29 cellular contexts compared by ENCODE assay signal in genomic region chr7:159017741-159018140, GRCh38.
A peak's percentile ranks its signal among the peaks of the same experiment; 100 is the strongest.
DNase-seq lines count a peak whose midpoint lies in the region; TF ChIP-seq lines count a peak whose summit lies in the region.
"Had no signal": no experiment of that assay in that cellular context is flagged by ENCODE, and none has a peak within 500 bp of the region (broad histone marks: within the 10 kb centered on the region; RNA-seq: fewer than 3 reads in every experiment).

No MANE protein-coding gene starts in this region.

- peak overlapping the region; percentile 15 for H3K27ac Mint-ChIP-seq in activated CD4-positive, alpha-beta T cell treated with anti-CD3 and anti-CD28 coated beads, Interleukin-2, amount 10 ng/mL, durations not matched to agents 24 days and 14 days
- peak overlapping the region; percentile 2 for H3K27ac Mint-ChIP-seq in activated naive CD8-positive, alpha-beta T cell treated with anti-CD3 and anti-CD28 coated beads for 36 hours
- H3K27ac Mint-ChIP-seq: activated CD8-positive, alpha-beta memory T cell treated with anti-CD3 and anti-CD28 coated beads, Interleukin-2, amount 10 ng/mL, durations not matched to agents 7 days and 5 days; B cell; dendritic cell treated with granulocyte-macrophage colony-stimulating factor and Interleukin-4, amounts not matched to agents 40 ng/mL and 50 ng/mL, for 4 days; nephron had no signal

- DNase-seq in activated CD4-positive, alpha-beta T cell treated with anti-CD3 and anti-CD28 coated beads, Interleukin-2, amount 10 ng/mL, durations not matched to agents 24 days and 14 days: no peak
- DNase-seq in activated CD4-positive, alpha-beta T cell treated with anti-CD3 and anti-CD28 coated beads, Interleukin-2, amount 50 U/mL, for 1 hour: no peak
- peak in 2 of 3 experiments; percentile 7 to 18 for DNase-seq in stimulated activated CD4-positive, alpha-beta T cell treated with anti-CD3 and anti-CD28 coated beads, TNF-alpha, amount 100 ng/mL, for 24 hours (ENCODE audit: low read depth in 3 of 3)
- no peak for DNase-seq in stimulated activated CD4-positive, alpha-beta T cell treated with anti-CD3 and anti-CD28 coated beads, Interleukin-2, amount 100 ng/mL, for 48 hours
- DNase-seq in activated naive CD8-positive, alpha-beta T cell treated with anti-CD3 and anti-CD28 coated beads for 36 hours: peak; percentile 31
- no peak for DNase-seq in tibial artery
- DNase-seq in cardiac septum (ENCODE audit: low spot score): no peak
- no peak for DNase-seq in AG08396 (ENCODE audit: low spot score)
- DNase-seq: activated CD4-positive, CD25-positive, alpha-beta regulatory T cell treated with anti-CD3 and anti-CD28 coated beads, Interleukin-2, amount 50 U/mL, for 72 hours; activated CD8-positive, alpha-beta memory T cell treated with anti-CD3 and anti-CD28 coated beads, Interleukin-2, amount 10 ng/mL, durations not matched to agents 7 days and 5 days; activated effector memory CD4-positive, alpha-beta T cell treated with Interleukin-2 at 50 U/mL for 16 hours; adrenal gland; erythroblast; MG63; NCI-H1930; NCI-H2227 treated with DMSO at 0.1 percent for 48 hours; NCI-H526 treated with DMSO at 0.1 percent for 48 hours; NK-92 treated with Interleukin-12 subunit alpha and Interleukin-12 subunit beta, amount 100 ng/mL, for 24 hours; PC-3; sigmoid colon; T-helper 1 cell; transverse colon had no signal

- no peak overlapping the region for H3K4me3 Mint-ChIP-seq in activated CD4-positive, alpha-beta T cell treated with anti-CD3 and anti-CD28 coated beads, Interleukin-2, amount 10 ng/mL, durations not matched to agents 24 days and 14 days
- no peak overlapping the region for H3K4me3 Mint-ChIP-seq in activated naive CD8-positive, alpha-beta T cell treated with anti-CD3 and anti-CD28 coated beads for 36 hours
- H3K4me3 Mint-ChIP-seq: activated CD8-positive, alpha-beta memory T cell treated with anti-CD3 and anti-CD28 coated beads, Interleukin-2, amount 10 ng/mL, durations not matched to agents 7 days and 5 days; B cell; dendritic cell treated with granulocyte-macrophage colony-stimulating factor and Interleukin-4, amounts not matched to agents 40 ng/mL and 50 ng/mL, for 4 days; nephron had no signal

- peaks cover 5% of the 10 kb centered on the region for H3K9me3 Mint-ChIP-seq in activated CD4-positive, alpha-beta T cell treated with anti-CD3 and anti-CD28 coated beads, Interleukin-2, amount 10 ng/mL, durations not matched to agents 24 days and 14 days
- peaks cover 6% of the 10 kb centered on the region for H3K9me3 Mint-ChIP-seq in activated naive CD8-positive, alpha-beta T cell treated with anti-CD3 and anti-CD28 coated beads for 36 hours
- H3K9me3 Mint-ChIP-seq: nephron had no signal

- no peaks in the 10 kb centered on the region for H3K36me3 ChIP-seq in tibial artery
- H3K36me3 ChIP-seq: adrenal gland, MG63, sigmoid colon, transverse colon had no signal

- peaks cover 4 to 48% (median 42%) of the 10 kb centered on the region in 4 donors for H3K4me1 ChIP-seq in tibial artery

- H3K9me3 ChIP-seq in tibial artery: no peaks in the 10 kb centered on the region
- H3K9me3 ChIP-seq: adrenal gland, body of pancreas, MG63, sigmoid colon, transverse colon had no signal

- no peak overlapping the region for H3K4me3 ChIP-seq in tibial artery
- H3K4me3 ChIP-seq: adrenal gland, body of pancreas, GM12878, K562, MG63, sigmoid colon, SK-N-MC, transverse colon had no signal

- H3K4me1 Mint-ChIP-seq in activated CD4-positive, alpha-beta T cell treated with anti-CD3 and anti-CD28 coated beads, Interleukin-2, amount 10 ng/mL, durations not matched to agents 24 days and 14 days: peaks cover 12% of the 10 kb centered on the region
- peaks cover 15% of the 10 kb centered on the region for H3K4me1 Mint-ChIP-seq in activated naive CD8-positive, alpha-beta T cell treated with anti-CD3 and anti-CD28 coated beads for 36 hours

- peak overlapping the region; percentile 87 to 91 for H3K27ac ChIP-seq in tibial artery
- H3K27ac ChIP-seq: adrenal gland, body of pancreas, SK-N-MC, transverse colon had no signal

- intact Hi-C loops in activated CD4-positive, alpha-beta T cell treated with anti-CD3 and anti-CD28 coated beads, Interleukin-2, amount 10 ng/mL, durations not matched to agents 24 days and 14 days (cut with micrococcal nuclease): loop anchor here (1.0 to 5.0 kb wide), 3 partner anchors 13 to 180 kb away; no protein-coding TSS in a partner anchor
- intact Hi-C loops in tibial artery (cut with DNase I; ENCODE audit: low total_unique reads): no loop called here
- intact Hi-C loops in cardiac septum (cut with DNase I): no loop called here

- no peaks in the 10 kb centered on the region for H3K27me3 Mint-ChIP-seq in activated CD4-positive, alpha-beta T cell treated with anti-CD3 and anti-CD28 coated beads, Interleukin-2, amount 10 ng/mL, durations not matched to agents 24 days and 14 days
- peaks cover under 1% of the 10 kb centered on the region for H3K27me3 Mint-ChIP-seq in activated naive CD8-positive, alpha-beta T cell treated with anti-CD3 and anti-CD28 coated beads for 36 hours
- H3K27me3 Mint-ChIP-seq: activated CD8-positive, alpha-beta memory T cell treated with anti-CD3 and anti-CD28 coated beads, Interleukin-2, amount 10 ng/mL, durations not matched to agents 7 days and 5 days; B cell; dendritic cell treated with granulocyte-macrophage colony-stimulating factor and Interleukin-4, amounts not matched to agents 40 ng/mL and 50 ng/mL, for 4 days had no signal

- no peaks in the 10 kb centered on the region for H3K36me3 Mint-ChIP-seq in activated CD4-positive, alpha-beta T cell treated with anti-CD3 and anti-CD28 coated beads, Interleukin-2, amount 10 ng/mL, durations not matched to agents 24 days and 14 days (ENCODE audit: low read depth)
- H3K36me3 Mint-ChIP-seq in activated naive CD8-positive, alpha-beta T cell treated with anti-CD3 and anti-CD28 coated beads for 36 hours: peaks cover 2% of the 10 kb centered on the region
- H3K36me3 Mint-ChIP-seq: activated CD8-positive, alpha-beta memory T cell treated with anti-CD3 and anti-CD28 coated beads, Interleukin-2, amount 10 ng/mL, durations not matched to agents 7 days and 5 days had no signal

- TF ChIP-seq CTCF in tibial artery (IDR thresholded peaks at IDR 0.05): no peak

- no peaks in the 10 kb centered on the region for H3K27me3 ChIP-seq in tibial artery
- H3K27me3 ChIP-seq: adrenal gland, body of pancreas, MG63, sigmoid colon, transverse colon had no signal

Comparison
In these comparisons a context has a peak if more than half of its experiments do, and no peak if none do; other contexts are left out.
1. DNase-seq: peak in stimulated activated CD4-positive, alpha-beta T cell treated with anti-CD3 and anti-CD28 coated beads, TNF-alpha, amount 100 ng/mL, for 24 hours (2 of 3) and activated naive CD8-positive, alpha-beta T cell treated with anti-CD3 and anti-CD28 coated beads for 36 hours (single experiment); none in activated CD4-positive, alpha-beta T cell treated with anti-CD3 and anti-CD28 coated beads, Interleukin-2, amount 10 ng/mL, durations not matched to agents 24 days and 14 days (single experiment), activated CD4-positive, alpha-beta T cell treated with anti-CD3 and anti-CD28 coated beads, Interleukin-2, amount 50 U/mL, for 1 hour (single experiment), stimulated activated CD4-positive, alpha-beta T cell treated with anti-CD3 and anti-CD28 coated beads, Interleukin-2, amount 100 ng/mL, for 48 hours (0 of 2), tibial artery (0 of 2), cardiac septum (single experiment) and AG08396 (single experiment).